7 cellular contexts compared by ENCODE assay signal in the genomic region with DNA sequence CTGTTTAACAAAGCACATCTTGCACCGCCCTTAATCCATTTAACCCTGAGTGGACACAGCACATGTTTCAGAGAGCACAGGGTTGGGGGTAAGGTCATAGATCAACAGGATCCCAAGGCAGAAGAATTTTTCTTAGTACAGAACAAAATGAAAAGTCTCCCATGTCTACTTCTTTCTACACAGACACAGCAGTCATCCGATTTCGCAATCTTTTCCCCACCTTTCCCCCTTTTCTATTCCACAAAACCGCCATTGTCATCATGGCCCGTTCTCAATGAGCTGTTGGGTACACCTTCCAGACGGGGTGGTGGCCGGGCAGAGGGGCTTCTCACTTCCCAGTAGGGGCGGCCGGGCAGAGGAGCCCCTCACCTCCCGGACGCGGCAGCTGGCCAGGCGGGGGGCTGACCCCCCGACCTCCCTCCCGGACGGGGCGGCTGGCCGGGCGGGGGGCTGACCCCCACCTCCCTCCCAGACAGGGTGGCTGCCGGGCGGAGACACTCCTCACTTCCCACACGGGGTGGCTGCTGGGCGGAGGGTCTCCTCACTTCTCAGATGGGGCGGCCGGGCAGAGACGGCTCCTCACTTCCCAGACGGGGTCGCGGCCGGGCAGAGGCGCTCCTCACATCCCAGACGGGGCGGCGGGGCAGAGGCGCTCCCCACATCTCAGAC.
A peak's percentile ranks its signal among the peaks of the same experiment; 100 is the strongest.
DNase-seq lines count a peak whose midpoint lies in the region; ATAC-seq, FAIRE-seq and TF ChIP-seq lines count a peak whose summit lies in the region.
"Not testable (repeated sequence)": the region's sequence is repeated elsewhere in the genome, so short reads cannot be mapped to it uniquely, and the experiment has no call there.

No MANE protein-coding gene starts in this region.

- H3K14ac ChIP-seq in IMR-90 (replicated peaks; ENCODE audit: low read depth, low read length) = not testable (repeated sequence)

- TF ChIP-seq CTCF in IMR-90 (conservative IDR thresholded peaks at IDR 0.05; ENCODE audit: low read depth, low read length); K562 (IDR thresholded peaks at IDR 0.05 in 2 of 3, conservative IDR thresholded peaks at IDR 0.05 in 1 of 3; ENCODE audit: insufficient read depth in 2 of 3, low read depth in 1 of 3, low read length in 3 of 3); glutamatergic neuron (IDR thresholded peaks at IDR 0.05; ENCODE audit: partially characterized antibody, unreplicated experiment); left ventricle myocardium inferior (IDR thresholded peaks at IDR 0.05; ENCODE audit: borderline replicate concordance); right atrium auricular region (IDR thresholded peaks at IDR 0.05); HepG2 (CRISPR knock-in tag; IDR thresholded peaks at IDR 0.05): not testable (repeated sequence)

- not testable (repeated sequence) for TF ChIP-seq EP300 in Ishikawa (IDR thresholded peaks at IDR 0.05; ENCODE audit: borderline replicate concordance); K562 (IDR thresholded peaks at IDR 0.05; ENCODE audit: low read length); HepG2 (IDR thresholded peaks at IDR 0.05; ENCODE audit: low read depth in 2 of 2, low read length in 2 of 2); HepG2 (CRISPR knock-in tag; IDR thresholded peaks at IDR 0.05; ENCODE audit: borderline replicate concordance)

- intact Hi-C loops in IMR-90 (cut with micrococcal nuclease); K562 (cut with micrococcal nuclease); left ventricle myocardium inferior (cut with micrococcal nuclease); HepG2 (cut with micrococcal nuclease; ENCODE audit: unreplicated experiment): not testable (repeated sequence)

- not testable (repeated sequence) for H2BK5ac ChIP-seq in IMR-90 (ENCODE audit: low read depth, low read length, poor library complexity, severe bottlenecking)

- not testable (repeated sequence) for H2AK5ac ChIP-seq in IMR-90 (ENCODE audit: low read depth, low read length)

- H3K4ac ChIP-seq in IMR-90 (ENCODE audit: low read depth, low read length) = not testable (repeated sequence)

- not testable (repeated sequence) for TF ChIP-seq POLR2A in IMR-90 (IDR thresholded peaks at IDR 0.05; ENCODE audit: low read depth, low read length); K562 (conservative IDR thresholded peaks at IDR 0.05); HepG2 (IDR thresholded peaks at IDR 0.05; ENCODE audit: insufficient read depth in 1 of 2, low read depth in 2 of 2, low read length in 2 of 2)

- H3K27ac ChIP-seq in IMR-90 (ENCODE audit: insufficient read depth, low read length); K562 (ENCODE audit: extremely low read depth, low read depth, low read length); HepG2 (ENCODE audit: extremely low read length, insufficient read depth, low read length): not testable (repeated sequence)
- H3K27ac ChIP-seq in left ventricle myocardium inferior (replicated peaks) (peak overlapping the region; percentile 68), right atrium auricular region (peak overlapping the region; percentile 31 to 70)

- not testable (repeated sequence) for H3K79me2 ChIP-seq in K562 (ENCODE audit: control insufficient read depth, insufficient read depth, low read length); HepG2 (ENCODE audit: insufficient read depth, low read length)

- not testable (repeated sequence) for H3K9ac ChIP-seq in IMR-90 (ENCODE audit: low read depth, low read length); K562 (ENCODE audit: insufficient read depth in 1 of 2, low read depth in 2 of 2, low read length in 2 of 2); HepG2 (ENCODE audit: insufficient read depth, low read depth, low read length)

- WGBS in IMR-90 (ENCODE audit: extremely low coverage in 2 of 2, insufficient read length in 1 of 2), 2 experiments = no CpG with 5 or more reads among the region's 35 CpGs
- 56% methylated on average over 3 of the region's 35 CpGs for WGBS in K562 (ENCODE audit: insufficient coverage, low coverage, missing lambda C conversion rate)
- WGBS in HepG2 (ENCODE audit: low lambda C conversion rate) = 90% methylated on average over 12 of the region's 35 CpGs

- H3K9me3 Mint-ChIP-seq in glutamatergic neuron (ENCODE audit: unreplicated experiment) = not testable (repeated sequence)

- not testable (repeated sequence) for H2AK9ac ChIP-seq in IMR-90 (replicated peaks; ENCODE audit: low read depth, low read length, poor library complexity)

- BruUV-seq in IMR-90 (replicated peaks; lab: Mats Ljungman, UMichigan); K562 (replicated peaks; lab: Mats Ljungman, UMichigan); HepG2 (replicated peaks; lab: Mats Ljungman, UMichigan): not testable (repeated sequence)

- not testable (repeated sequence) for H3K27me3 Mint-ChIP-seq in glutamatergic neuron (ENCODE audit: unreplicated experiment)

- H3K18ac ChIP-seq in IMR-90 (ENCODE audit: low read depth, low read length) = not testable (repeated sequence)

- POLR2A ChIA-PET in IMR-90 (lab: Charles Lee; ENCODE audit: unreplicated experiment); K562 (lab: Yijun Ruan, JAX); HepG2 (lab: Yijun Ruan, JAX): not testable (repeated sequence)

- H2BK120ac ChIP-seq in IMR-90 (ENCODE audit: low read depth, low read length) = not testable (repeated sequence)

- not testable (repeated sequence) for H3K9me1 ChIP-seq in IMR-90 (ENCODE audit: insufficient read depth, low read length); K562 (ENCODE audit: control insufficient read depth, insufficient read depth, low read length)

- TF ChIP-seq RAD21 in IMR-90 (IDR thresholded peaks at IDR 0.05; ENCODE audit: low read length); Ishikawa (IDR thresholded peaks at IDR 0.05; ENCODE audit: low read depth); K562 (CRISPR knock-in tag; conservative IDR thresholded peaks at IDR 0.05 in 1 of 2, IDR thresholded peaks at IDR 0.05 in 1 of 2); HepG2 (CRISPR knock-in tag; IDR thresholded peaks at IDR 0.05): not testable (repeated sequence)

- not testable (repeated sequence) for H3K9me3 ChIP-seq in IMR-90 (ENCODE audit: control insufficient read depth, insufficient read depth, low read length); K562 (replicated peaks; ENCODE audit: control insufficient read depth, insufficient read depth, low read depth, low read length); left ventricle myocardium inferior (replicated peaks); right atrium auricular region; HepG2 (ENCODE audit: low read length)

- not testable (repeated sequence) for H3K36me3 Mint-ChIP-seq in glutamatergic neuron (ENCODE audit: unreplicated experiment)

- not testable (repeated sequence) for H3K56ac ChIP-seq in IMR-90 (ENCODE audit: extremely low read depth, insufficient read depth, low read length)

- not testable (repeated sequence) for H2BK20ac ChIP-seq in IMR-90 (ENCODE audit: low read depth, low read length)

- not testable (repeated sequence) for H3K4me2 ChIP-seq in IMR-90 (ENCODE audit: low read depth, low read length); K562 (ENCODE audit: insufficient read depth, low read length); HepG2 (ENCODE audit: low read depth, low read length)

- not testable (repeated sequence) for H2AFZ ChIP-seq in IMR-90 (replicated peaks; ENCODE audit: low read length, poor library complexity); K562 (ENCODE audit: low read depth, low read length); HepG2 (ENCODE audit: low read length)

- not testable (repeated sequence) for H3K36me3 ChIP-seq in IMR-90 (ENCODE audit: control insufficient read depth, insufficient read depth, low read length); K562 (ENCODE audit: control insufficient read depth, insufficient read depth, low read length)
- H3K36me3 ChIP-seq in left ventricle myocardium inferior (peaks cover 88% of the 10 kb centered on the region), right atrium auricular region (peaks cover 66% of the 10 kb centered on the region), HepG2 (replicated peaks in 1 of 2; ENCODE audit: control insufficient read depth in 1 of 2, insufficient read depth in 2 of 2, low read length in 2 of 2) (peaks cover 15 to 33% of the 10 kb centered on the region in 2 experiments)

- FAIRE-seq in K562 (lab: Jason Lieb, UNC); HepG2 (lab: Jason Lieb, UNC): not testable (repeated sequence)

- H3K4me3 Mint-ChIP-seq in glutamatergic neuron (ENCODE audit: unreplicated experiment) = not testable (repeated sequence)

- H3K23ac ChIP-seq in IMR-90 (ENCODE audit: low read depth, low read length) = not testable (repeated sequence)

- not testable (repeated sequence) for H3K4me1 ChIP-seq in IMR-90 (ENCODE audit: control insufficient read depth, insufficient read depth, low read length); K562 (replicated peaks in 1 of 2; ENCODE audit: control insufficient read depth in 2 of 2, insufficient read depth in 2 of 2, low read length in 2 of 2)
- H3K4me1 ChIP-seq in left ventricle myocardium inferior (peaks cover 60% of the 10 kb centered on the region), right atrium auricular region (peaks cover 0 to 30% of the 10 kb centered on the region in 2 donors), HepG2 (ENCODE audit: insufficient read depth, low read length) (peaks cover 11% of the 10 kb centered on the region)

- H4K91ac ChIP-seq in IMR-90 (ENCODE audit: insufficient read depth, low read depth, low read length) = not testable (repeated sequence)

- H4K8ac ChIP-seq in IMR-90 (ENCODE audit: low read depth in 2 of 2, low read length in 2 of 2) = not testable (repeated sequence)

- dilution Hi-C loops in IMR-90 (cut with HindIII; ENCODE audit: low sequenced_read_pairs, unreplicated experiment) = not testable (repeated sequence)

- not testable (repeated sequence) for H2BK15ac ChIP-seq in IMR-90 (ENCODE audit: low read depth, low read length)

- not testable (repeated sequence) for H4K5ac ChIP-seq in IMR-90 (ENCODE audit: low read depth, low read length)

- not testable (repeated sequence) for DNase-seq in IMR-90; K562 (ENCODE audit: extremely low read depth in 1 of 4, low spot score in 3 of 4); glutamatergic neuron; left ventricle myocardium inferior; right atrium auricular region (ENCODE audit: low spot score); HepG2 (ENCODE audit: low spot score)

- H3K27ac Mint-ChIP-seq in glutamatergic neuron (ENCODE audit: unreplicated experiment) = peak overlapping the region; percentile 73

- peaks cover 14% of the 10 kb centered on the region for H3K4me1 Mint-ChIP-seq in glutamatergic neuron (ENCODE audit: low read depth, unreplicated experiment)

- not testable (repeated sequence) for H4K20me1 ChIP-seq in IMR-90 (ENCODE audit: insufficient read depth, low read length); K562 (replicated peaks; ENCODE audit: control insufficient read depth, insufficient read depth, low read length); HepG2 (ENCODE audit: insufficient read depth, low read length)

- not testable (repeated sequence) for H3K27me3 ChIP-seq in IMR-90 (ENCODE audit: control insufficient read depth, insufficient read depth, low read length); left ventricle myocardium inferior (ENCODE audit: low read depth); right atrium auricular region; HepG2 (ENCODE audit: control insufficient read depth in 1 of 2, insufficient read depth in 2 of 2, low read length in 2 of 2)
- peaks cover 2 to 16% of the 10 kb centered on the region in 2 experiments; a peak in 2 of 5 replicates for H3K27me3 ChIP-seq in K562 (ENCODE audit: control insufficient read depth in 2 of 2, insufficient read depth in 2 of 2, low read length in 2 of 2)

- CTCF ChIA-PET in IMR-90 (lab: Yijun Ruan, JAX); K562 (lab: Yijun Ruan, JAX; ENCODE audit: low intra/inter-chr PET ratio); HepG2 (lab: Yijun Ruan, JAX; ENCODE audit: low intra/inter-chr PET ratio, low total read pairs): not testable (repeated sequence)

- in situ Hi-C loops in IMR-90 (cut with MboI; ENCODE audit: low sequenced_read_pairs); K562 (cut with MboI); HepG2 (cut with HindIII; ENCODE audit: extremely low pct_ligation_motif_present, low pct_unique_long_range_greater_than_20kb): not testable (repeated sequence)

- not testable (repeated sequence) for ATAC-seq in IMR-90 (ENCODE audit: low read depth); K562; HepG2

- H3K79me1 ChIP-seq in IMR-90 (ENCODE audit: low read depth in 1 of 2, low read length in 2 of 2) = not testable (repeated sequence)

- H3K4me3 ChIP-seq in IMR-90 (ENCODE audit: insufficient read depth, low read depth, low read length); K562; left ventricle myocardium inferior; right atrium auricular region; HepG2 (replicated peaks in 1 of 3; ENCODE audit: insufficient read depth in 1 of 3, low read depth in 2 of 3, low read length in 3 of 3): not testable (repeated sequence)
